ENCODE assay signal across 24 cellular contexts in the genomic region with DNA sequence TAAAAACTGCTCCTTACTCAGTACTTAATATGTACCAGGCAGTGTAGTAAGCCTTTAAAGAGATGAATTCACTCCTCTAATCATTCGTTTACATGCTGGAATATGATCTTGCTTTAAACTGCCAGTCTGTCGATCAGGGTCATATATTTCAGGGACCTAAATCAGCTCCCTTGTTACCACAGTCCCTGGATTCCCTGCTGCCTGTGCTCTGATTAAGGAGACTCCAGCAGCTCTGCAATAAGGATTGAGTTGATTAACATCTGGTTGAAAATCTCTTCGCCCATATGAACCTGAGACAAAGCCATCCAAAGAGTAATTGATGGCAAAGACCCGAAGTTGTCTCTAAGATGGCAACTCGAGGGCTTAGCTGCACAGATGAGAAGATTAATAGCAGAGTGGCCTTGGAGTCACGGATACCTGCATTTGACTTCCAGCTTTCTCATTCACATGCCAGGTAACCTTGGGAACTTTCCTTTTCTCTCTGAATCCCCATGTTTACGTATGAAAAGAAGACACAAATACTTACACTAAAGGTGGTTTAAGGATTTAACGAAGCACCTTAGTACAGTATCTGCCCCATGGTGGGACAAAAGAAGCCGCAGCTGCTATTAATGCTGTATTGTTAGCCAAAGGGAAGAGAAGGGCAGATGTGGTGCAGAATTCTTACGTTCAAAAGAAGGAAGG.
"Had no signal": no experiment of that assay in that cellular context is flagged by ENCODE, and none has a peak within 500 bp of the region (broad histone marks: within the 10 kb centered on the region; RNA-seq: fewer than 3 reads in every experiment).

No MANE protein-coding gene starts in this region.

- H3K4me3 ChIP-seq: esophagus muscularis mucosa, gastroesophageal sphincter, heart left ventricle, left lung, prostate gland, right atrium auricular region, tibial artery, uterus had no signal

- H3K27me3 ChIP-seq: heart left ventricle, right atrium auricular region, tibial artery, uterus had no signal

- H3K4me1 Mint-ChIP-seq: activated B cell treated with CpG ODN at 0.5 μM for 24 hours; activated naive CD8-positive, alpha-beta T cell treated with anti-CD3 and anti-CD28 coated beads for 36 hours; nephron had no signal

- DNase-seq: activated B cell treated with CpG ODN at 0.5 μM for 24 hours; activated CD4-positive, alpha-beta memory T cell treated with anti-CD3 and anti-CD28 coated beads for 36 hours; activated CD4-positive, alpha-beta T cell treated with anti-CD3 and anti-CD28 coated beads for 4 hours; activated naive CD4-positive, alpha-beta T cell; activated naive CD8-positive, alpha-beta T cell treated with anti-CD3 and anti-CD28 coated beads for 36 hours; activated T-cell treated with anti-CD3 and anti-CD28 coated beads for 4 hours; amniotic stem cell; effector CD4-positive, alpha-beta T cell; heart left ventricle; islet precursor cell; left lung; midbrain; nucleus accumbens; stimulated activated CD4-positive, alpha-beta T cell treated with anti-CD3 and anti-CD28 coated beads, Interleukin-12 subunit alpha, Interleukin-12 subunit beta, amount 100 ng/mL, for 4 hours; stimulated activated CD4-positive, alpha-beta T cell treated with anti-CD3 and anti-CD28 coated beads, Interleukin-2, amount 100 ng/mL, for 24 hours; stimulated activated naive CD4-positive, alpha-beta T cell treated with Interleukin-2 at 50 U/mL for 16 hours; tibial artery; uterus had no signal

- ATAC-seq: gastroesophageal sphincter, heart left ventricle, left lung had no signal

- H3K36me3 ChIP-seq: esophagus muscularis mucosa, gastroesophageal sphincter, heart left ventricle, left lung, prostate gland, right atrium auricular region, tibial artery, uterus had no signal

- H3K9me3 ChIP-seq: esophagus muscularis mucosa, gastroesophageal sphincter, heart left ventricle, left lung, prostate gland, right atrium auricular region, tibial artery, uterus had no signal

- H3K4me1 ChIP-seq: gastroesophageal sphincter, left lung, prostate gland, uterus had no signal

- H3K27ac ChIP-seq: esophagus muscularis mucosa, gastroesophageal sphincter, heart left ventricle, left lung, prostate gland, right atrium auricular region, tibial artery, uterus had no signal

- H3K36me3 Mint-ChIP-seq: activated CD4-positive, alpha-beta memory T cell treated with anti-CD3 and anti-CD28 coated beads for 36 hours; activated naive CD8-positive, alpha-beta T cell treated with anti-CD3 and anti-CD28 coated beads for 36 hours had no signal

- H3K9me3 Mint-ChIP-seq: activated B cell treated with CpG ODN at 0.5 μM for 24 hours; activated CD4-positive, alpha-beta memory T cell treated with anti-CD3 and anti-CD28 coated beads for 36 hours; activated naive CD8-positive, alpha-beta T cell treated with anti-CD3 and anti-CD28 coated beads for 36 hours; nephron; T-helper 2 cell treated with Interferon-gamma antibody and Interleukin-4, amounts not matched to agents 5 μg/mL and 100 μg/mL, for 36 hours had no signal

- H3K27ac Mint-ChIP-seq: activated B cell treated with CpG ODN at 0.5 μM for 24 hours; activated CD4-positive, alpha-beta memory T cell treated with anti-CD3 and anti-CD28 coated beads for 36 hours; activated naive CD8-positive, alpha-beta T cell treated with anti-CD3 and anti-CD28 coated beads for 36 hours; nephron; T-helper 2 cell treated with Interferon-gamma antibody and Interleukin-4, amounts not matched to agents 5 μg/mL and 100 μg/mL, for 36 hours had no signal

- H3K4me3 Mint-ChIP-seq: activated B cell treated with CpG ODN at 0.5 μM for 24 hours; activated CD4-positive, alpha-beta memory T cell treated with anti-CD3 and anti-CD28 coated beads for 36 hours; activated naive CD8-positive, alpha-beta T cell treated with anti-CD3 and anti-CD28 coated beads for 36 hours; nephron; T-helper 2 cell treated with Interferon-gamma antibody and Interleukin-4, amounts not matched to agents 5 μg/mL and 100 μg/mL, for 36 hours had no signal
